In genomic region chr10:78360284-78360683, GRCh38 we compare ENCODE assay signal across 2 cellular contexts.
TF ChIP-seq lines count a peak whose summit lies in the region.

No MANE protein-coding gene starts in this region.

TF ChIP-seq in HEK293, 187 proteins besides CTCF, POLR2A, EP300 and RAD21 (continued from another document):
- no peak for TF ChIP-seq PRDM10 (tag by site-specific recombination; IDR thresholded peaks at IDR 0.05)

TF ChIP-seq in WTC11, 78 proteins besides CTCF, POLR2A, EP300 and RAD21 (continued from another document):
- no peak for TF ChIP-seq PREB (CRISPR knock-in tag; IDR thresholded peaks at IDR 0.05; ENCODE audit: borderline replicate concordance)
